8 cellular contexts compared by ENCODE assay signal in the genomic region with DNA sequence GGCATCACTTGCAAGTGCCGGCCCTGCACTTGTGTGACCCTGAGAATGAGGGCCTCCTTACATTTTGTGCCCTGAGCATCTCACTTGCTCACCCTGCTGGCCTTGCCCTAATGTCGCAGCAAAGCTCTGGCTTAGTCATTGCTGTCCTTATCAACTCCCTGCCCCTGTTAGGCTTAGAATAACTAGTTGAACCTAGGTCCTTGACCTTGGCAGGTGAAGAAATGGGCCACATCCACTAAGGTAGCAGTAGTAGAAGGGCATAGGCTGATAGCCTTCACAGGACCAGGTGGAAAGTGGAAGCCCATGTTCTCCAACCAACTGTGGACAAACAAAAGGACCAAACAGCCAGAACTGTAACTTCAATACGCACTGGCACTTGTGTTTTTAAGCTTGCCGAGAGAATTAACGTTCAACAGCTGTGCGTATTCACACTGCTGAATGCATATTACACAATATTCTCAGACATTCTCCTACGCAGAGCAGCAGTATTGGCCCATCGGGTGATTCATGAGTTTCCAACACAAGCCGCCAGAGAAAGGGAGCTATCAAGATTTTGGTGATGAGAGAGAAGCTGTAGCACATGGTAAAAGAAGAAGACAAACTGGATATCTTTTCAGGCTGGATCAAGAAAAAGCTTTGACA. TPM values are rescaled to one million over a fixed set of nuclear protein-coding genes. Genes with fewer than 3 reads are reported as not detected.
DNase-seq lines count a peak whose midpoint lies in the region; ATAC-seq and TF ChIP-seq lines count a peak whose summit lies in the region.

No MANE protein-coding gene starts in this region.

- peak; percentile 77 for ATAC-seq in activated CD4-positive, alpha-beta T cell treated with anti-CD3 and anti-CD28 coated beads for 36 hours
- ATAC-seq in activated T-cell treated with anti-CD3 and anti-CD28 coated beads, Interleukin-2, amount 50 U/mL, for 4 hours = peak; percentile 59 to 62

- intact Hi-C loops in activated CD4-positive, alpha-beta T cell treated with anti-CD3 and anti-CD28 coated beads for 36 hours (cut with DNase I, micrococcal nuclease) = loop anchor here (1.0 to 5.0 kb wide), 3 partner anchors 145 to 157 kb away; no protein-coding TSS in a partner anchor

- no peak overlapping the region for H3K4me3 ChIP-seq in MG63
- no peak overlapping the region for H3K4me3 ChIP-seq in smooth muscle cell

- H3K79me2 ChIP-seq in smooth muscle cell (ENCODE audit: low read depth) = no peaks in the 10 kb centered on the region

- 21% methylated on average over 9 of the region's 9 CpGs for WGBS in smooth muscle cell (ENCODE audit: low lambda C conversion rate)

- no peak overlapping the region for H2AFZ ChIP-seq in smooth muscle cell (ENCODE audit: low read depth)

- H3K9ac ChIP-seq in smooth muscle cell (ENCODE audit: low read depth) = peak overlapping the region; percentile 31

- CTCF ChIA-PET in activated CD4-positive, alpha-beta T cell treated with anti-CD3 and anti-CD28 coated beads for 36 hours (lab: Charles Lee) = interaction anchor here (0.6 to 3.0 kb wide), 16 partner anchors 12 to 1408 kb away, joined by 3 to 17 read pairs (median 4); no protein-coding TSS in a partner anchor

- DNase-seq in activated CD4-positive, alpha-beta T cell treated with anti-CD3 and anti-CD28 coated beads for 36 hours = peak; percentile 72
- DNase-seq in activated CD4-positive, alpha-beta T cell treated with anti-CD3 and anti-CD28 coated beads, Interleukin-2, amount 50 U/mL, for 1 hour = no peak
- DNase-seq in MG63 (peak; percentile 15), glutamatergic neuron (peak; percentile 35), smooth muscle cell (lab: John Stamatoyannopoulos, UW; ENCODE audit: unreplicated experiment) (no peak), epidermal melanocyte (ENCODE audit: insufficient read length, low spot score) (no peak), cerebellar nuclear complex (lab: John Stamatoyannopoulos, UW) (no peak)
- no peak for DNase-seq in activated T-cell treated with anti-CD3 and anti-CD28 coated beads, Interleukin-2, amount 50 U/mL, for 4 hours

- H3K4me1 Mint-ChIP-seq in activated CD4-positive, alpha-beta T cell treated with anti-CD3 and anti-CD28 coated beads for 36 hours = peaks cover 14% of the 10 kb centered on the region
- H3K4me1 Mint-ChIP-seq in activated T-cell treated with anti-CD3 and anti-CD28 coated beads, Interleukin-2, amount 50 U/mL, for 4 hours (ENCODE audit: low read depth) = peaks cover 4% of the 10 kb centered on the region
- peaks cover 16% of the 10 kb centered on the region for H3K4me1 Mint-ChIP-seq in glutamatergic neuron (ENCODE audit: low read depth, unreplicated experiment)

- H4K20me1 ChIP-seq in smooth muscle cell (ENCODE audit: low read depth) = no peaks in the 10 kb centered on the region

- H3K27ac Mint-ChIP-seq in activated CD4-positive, alpha-beta T cell treated with anti-CD3 and anti-CD28 coated beads for 36 hours = no peak overlapping the region
- peak overlapping the region; percentile 62 for H3K27ac Mint-ChIP-seq in glutamatergic neuron (ENCODE audit: unreplicated experiment)

- peaks cover 16% of the 10 kb centered on the region for H3F3A ChIP-seq in smooth muscle cell (ENCODE audit: low read depth)

- peak overlapping the region; percentile 91 for H3K27ac ChIP-seq in smooth muscle cell (ENCODE audit: low read depth)

- H3K36me3 Mint-ChIP-seq in activated CD4-positive, alpha-beta T cell treated with anti-CD3 and anti-CD28 coated beads for 36 hours (ENCODE audit: low read depth) = no peaks in the 10 kb centered on the region
- H3K36me3 Mint-ChIP-seq in activated T-cell treated with anti-CD3 and anti-CD28 coated beads, Interleukin-2, amount 50 U/mL, for 4 hours (ENCODE audit: insufficient read depth) = no peaks in the 10 kb centered on the region
- no peaks in the 10 kb centered on the region for H3K36me3 Mint-ChIP-seq in glutamatergic neuron (ENCODE audit: unreplicated experiment)

- no peaks in the 10 kb centered on the region for H3K27me3 Mint-ChIP-seq in activated CD4-positive, alpha-beta T cell treated with anti-CD3 and anti-CD28 coated beads for 36 hours
- no peaks in the 10 kb centered on the region for H3K27me3 Mint-ChIP-seq in activated T-cell treated with anti-CD3 and anti-CD28 coated beads, Interleukin-2, amount 50 U/mL, for 4 hours (ENCODE audit: low read depth)
- peaks cover 3% of the 10 kb centered on the region for H3K27me3 Mint-ChIP-seq in glutamatergic neuron (ENCODE audit: unreplicated experiment)

- H3K27me3 ChIP-seq in MG63 = peaks cover 4% of the 10 kb centered on the region; the same call in 1 of the 2 replicates
- no peaks in the 10 kb centered on the region for H3K27me3 ChIP-seq in smooth muscle cell (ENCODE audit: low read depth)

- H3K36me3 ChIP-seq in MG63 (no peaks in the 10 kb centered on the region), smooth muscle cell (ENCODE audit: low read depth) (no peaks in the 10 kb centered on the region)

- peak overlapping the region; percentile 63 for H3K4me2 ChIP-seq in smooth muscle cell

- H3K4me1 ChIP-seq in smooth muscle cell (ENCODE audit: low read depth) = peaks cover 27% of the 10 kb centered on the region

- H3K9me3 ChIP-seq in MG63 = no peaks in the 10 kb centered on the region
- no peaks in the 10 kb centered on the region for H3K9me3 ChIP-seq in smooth muscle cell (replicated peaks; ENCODE audit: low read depth)

- H3K4me3 Mint-ChIP-seq in activated CD4-positive, alpha-beta T cell treated with anti-CD3 and anti-CD28 coated beads for 36 hours = no peak overlapping the region
- H3K4me3 Mint-ChIP-seq in activated T-cell treated with anti-CD3 and anti-CD28 coated beads, Interleukin-2, amount 50 U/mL, for 4 hours = no peak overlapping the region
- H3K4me3 Mint-ChIP-seq in glutamatergic neuron (ENCODE audit: unreplicated experiment) = no peak overlapping the region

- TF ChIP-seq CTCF in glutamatergic neuron (IDR thresholded peaks at IDR 0.05; ENCODE audit: partially characterized antibody, unreplicated experiment) = no peak
- peak; percentile 34 for TF ChIP-seq CTCF in smooth muscle cell (IDR thresholded peaks at IDR 0.05; ENCODE audit: borderline replicate concordance, insufficient read depth, poor library complexity, severe bottlenecking)

- POLR2A ChIA-PET in activated CD4-positive, alpha-beta T cell treated with anti-CD3 and anti-CD28 coated beads for 36 hours (lab: Charles Lee) = interaction anchor here (1.0 kb wide), 1 partner anchor 118 kb away, joined by 10 read pairs; no protein-coding TSS in a partner anchor

- H3K9me3 Mint-ChIP-seq in activated CD4-positive, alpha-beta T cell treated with anti-CD3 and anti-CD28 coated beads for 36 hours (ENCODE audit: low read depth) = no peaks in the 10 kb centered on the region
- no peaks in the 10 kb centered on the region for H3K9me3 Mint-ChIP-seq in activated T-cell treated with anti-CD3 and anti-CD28 coated beads, Interleukin-2, amount 50 U/mL, for 4 hours
- no peaks in the 10 kb centered on the region for H3K9me3 Mint-ChIP-seq in glutamatergic neuron (ENCODE audit: unreplicated experiment)

RNA-seq across cellular contexts. Expression of a gene that starts 27.7 kb away (rescaled TPM):
- total RNA-seq in activated CD4-positive, alpha-beta T cell treated with anti-CD3 and anti-CD28 coated beads for 36 hours = 10 to 100 TPM; 11.6 to 11.8 TPM
- total RNA-seq in MG63 (2014; rRNA removed; shearing (Covaris generic); ENCODE audit: low replicate concordance) = 35.6 and 56.6 TPM in 2 replicates
- total RNA-seq in activated T-cell treated with anti-CD3 and anti-CD28 coated beads, Interleukin-2, amount 50 U/mL, for 4 hours = 10 to 100 TPM in 2 of 3 donors, 1 to 10 TPM in 1; 10.0 to 17.0 (median 15.5) TPM
- total RNA-seq in glutamatergic neuron (ENCODE audit: unreplicated experiment) (61.2 TPM), smooth muscle cell (97.9 and 152 TPM in 2 replicates)
- polyA plus RNA-seq in smooth muscle cell = 62.6 and 64.2 TPM in 2 replicates

Comparison
In these comparisons a context has a peak if more than half of its experiments do, and no peak if none do; other contexts are left out.
1. DNase-seq: peak in activated CD4-positive, alpha-beta T cell treated with anti-CD3 and anti-CD28 coated beads for 36 hours (single experiment), MG63 (single experiment) and glutamatergic neuron (single experiment); none in activated CD4-positive, alpha-beta T cell treated with anti-CD3 and anti-CD28 coated beads, Interleukin-2, amount 50 U/mL, for 1 hour (single experiment), activated T-cell treated with anti-CD3 and anti-CD28 coated beads, Interleukin-2, amount 50 U/mL, for 4 hours (single experiment), smooth muscle cell (single experiment), epidermal melanocyte (single experiment) and cerebellar nuclear complex (0 of 2).